8 cellular contexts compared by ENCODE assay signal in the genomic region with DNA sequence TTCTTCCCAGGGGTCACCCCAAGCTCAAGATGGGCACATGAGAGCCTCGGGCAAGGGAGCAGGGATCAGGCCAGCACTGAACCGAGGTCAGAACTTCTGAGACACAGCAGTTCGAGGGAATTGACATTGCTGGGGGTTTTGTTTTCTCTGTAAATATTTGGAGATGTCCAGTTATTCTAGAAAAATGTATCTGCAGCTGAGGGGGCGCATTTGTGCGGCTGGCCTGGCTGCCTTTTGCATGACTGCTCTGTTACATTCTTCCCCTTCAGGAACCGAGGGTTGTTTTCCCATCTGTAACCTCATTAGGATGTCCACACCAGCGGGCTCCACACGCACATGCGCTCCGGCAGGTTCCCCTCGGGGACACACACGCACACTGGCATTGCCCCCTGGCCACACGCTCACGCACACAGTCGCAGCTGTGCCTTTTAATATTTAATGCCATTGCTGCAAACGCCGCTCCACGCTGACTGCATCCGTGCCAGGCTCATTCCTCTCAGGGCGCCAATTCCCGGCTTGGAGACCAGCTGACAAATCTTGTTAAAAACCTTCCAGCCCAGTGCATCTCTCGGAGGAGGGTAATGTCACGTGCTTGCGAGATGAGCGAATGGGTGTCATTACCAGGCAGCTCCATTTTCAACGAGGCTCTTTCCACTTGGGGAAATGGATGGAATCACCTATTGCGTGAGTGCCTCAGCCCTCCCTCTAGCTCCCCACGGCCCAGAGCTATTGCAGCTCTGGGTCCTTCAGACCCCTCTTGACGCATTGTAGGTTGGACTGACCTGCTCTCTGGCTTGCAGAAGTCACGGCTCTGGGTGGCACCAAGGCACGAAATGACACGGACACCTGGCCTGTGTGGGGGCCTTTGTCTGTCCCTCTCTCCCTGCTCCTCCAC. TPM values are rescaled to one million over a fixed set of nuclear protein-coding genes. Genes with fewer than 3 reads are reported as not detected.
A peak's percentile ranks its signal among the peaks of the same experiment; 100 is the strongest.
DNase-seq lines count a peak whose midpoint lies in the region; ATAC-seq, FAIRE-seq and TF ChIP-seq lines count a peak whose summit lies in the region.

No MANE protein-coding gene starts in this region.

- H3K4me2 ChIP-seq in PC-3 (ENCODE audit: low read length) = peak overlapping the region; percentile 7; the same call in 1 of the 2 replicates

- peak overlapping the region; percentile 61 for H3K27ac ChIP-seq in PC-3 (ENCODE audit: low read length)
- H3K27ac ChIP-seq in cingulate gyrus (ENCODE audit: low read depth, low read length) = peak overlapping the region; percentile 91
- H3K27ac ChIP-seq in mucosa of rectum (ENCODE audit: low read depth in 2 of 2, low read length in 2 of 2) = peak overlapping the region; percentile 54 to 82
- peak overlapping the region in 1 of 2 donors; percentile 53 for H3K27ac ChIP-seq in aorta (ENCODE audit: low read depth in 1 of 2, low read length in 2 of 2)

- POLR2A ChIA-PET in PC-3 (lab: Charles Lee; ENCODE audit: unreplicated experiment) = interaction anchor here (0.7 kb wide), 1 partner anchor 106 kb away, joined by 4 read pairs; no protein-coding TSS in a partner anchor

- H3K9me2 ChIP-seq in PC-3 (replicated peaks; ENCODE audit: low read length) = no peaks in the 10 kb centered on the region

- WGBS in aorta, 2 donors = 24 to 27% methylated on average over 32 of the region's 32 CpGs

- CTCF ChIA-PET in PC-3 (lab: Charles Lee) = no interaction called here

- intact Hi-C loops in PC-3 (cut with micrococcal nuclease) (no loop called here), aorta (cut with DNase I) (no loop called here)

- H3K4me3 ChIP-seq in PC-3 (ENCODE audit: low read length) (no peak overlapping the region), mucosa of rectum (ENCODE audit: low read length in 2 of 2) (no peak overlapping the region), aorta (ENCODE audit: low read length in 2 of 2) (no peak overlapping the region)

- H3K9me3 ChIP-seq in PC-3 (ENCODE audit: low read length) (no peaks in the 10 kb centered on the region), mucosa of rectum (ENCODE audit: control insufficient read depth in 2 of 2, low read length in 2 of 2) (no peaks in the 10 kb centered on the region), aorta (ENCODE audit: control insufficient read depth, low read length) (no peaks in the 10 kb centered on the region)

- ATAC-seq in PC-3 = peak; percentile 63
- no peak for ATAC-seq in aorta (ENCODE audit: low FRiP score)
- ATAC-seq in GM19455 (IDR thresholded peaks at IDR 0.05; ENCODE audit: unreplicated experiment) = no peak

- peak; percentile 40 for DNase-seq in D341Med (ENCODE audit: low spot score)
- peak; percentile 45 for DNase-seq in PC-3
- peak; percentile 68 to 82 for DNase-seq in aorta
- no peak for DNase-seq in SW480 (ENCODE audit: low spot score)
- DNase-seq in GM19239 (ENCODE audit: insufficient read length, low spot score) = no peak

- H3K36me3 ChIP-seq in PC-3 (ENCODE audit: low read depth, low read length) (no peaks in the 10 kb centered on the region), mucosa of rectum (ENCODE audit: control insufficient read depth in 2 of 2, insufficient read depth in 2 of 2, low read length in 2 of 2) (no peaks in the 10 kb centered on the region), aorta (ENCODE audit: control insufficient read depth in 1 of 2, insufficient read depth in 2 of 2, low read length in 1 of 2) (no peaks in the 10 kb centered on the region)

- no peaks in the 10 kb centered on the region for H3F3A ChIP-seq in PC-3 (ENCODE audit: low read length, unreplicated experiment)

- H3K27me3 ChIP-seq in PC-3 (ENCODE audit: low read length) (no peaks in the 10 kb centered on the region), mucosa of rectum (ENCODE audit: control insufficient read depth in 2 of 2, insufficient read depth in 2 of 2, low read length in 2 of 2) (no peaks in the 10 kb centered on the region), aorta (ENCODE audit: control insufficient read depth in 1 of 2, insufficient read depth in 2 of 2, low read length in 1 of 2) (no peaks in the 10 kb centered on the region)

- no TSS peak for BruUV-seq in PC-3 (replicated peaks; lab: Mats Ljungman, UMichigan)

- H2AFZ ChIP-seq in PC-3 (ENCODE audit: low read length) = no peak overlapping the region

- TF ChIP-seq CTCF in PC-3 (conservative IDR thresholded peaks at IDR 0.05; ENCODE audit: low read depth, low read length) = no peak

- H3K79me2 ChIP-seq in PC-3 (ENCODE audit: low read length) = no peaks in the 10 kb centered on the region

- no peaks in the 10 kb centered on the region for H4K20me1 ChIP-seq in PC-3 (ENCODE audit: low read length)

- FAIRE-seq in GM19239 (lab: Jason Lieb, UNC) = no peak

- H3K4me1 ChIP-seq in PC-3 (ENCODE audit: insufficient read depth, low read length) = peaks cover 32% of the 10 kb centered on the region
- peaks cover 24 to 25% of the 10 kb centered on the region in 2 donors for H3K4me1 ChIP-seq in mucosa of rectum (ENCODE audit: control insufficient read depth in 2 of 2, insufficient read depth in 2 of 2, low read length in 2 of 2)
- no peaks in the 10 kb centered on the region for H3K4me1 ChIP-seq in aorta (ENCODE audit: control insufficient read depth in 1 of 2, insufficient read depth in 2 of 2, low read length in 2 of 2)

- no peak overlapping the region; the same call in 1 of the 2 replicates for H3K9ac ChIP-seq in PC-3 (ENCODE audit: low read length)
- no peak overlapping the region for H3K9ac ChIP-seq in mucosa of rectum (ENCODE audit: low read depth in 1 of 2, low read length in 2 of 2)

RNA-seq across cellular contexts. Expression of gene CCR7, which starts 13.2 kb away (rescaled TPM):
- total RNA-seq in PC-3 (2014; rRNA removed) (0.12 TPM in 1 of 2 replicates, not detected in the other), aorta (under 1 TPM; 0.62 to 0.84 TPM)
- under 1 TPM; 0.08 to 0.13 TPM for polyA plus RNA-seq in aorta

RNA-seq across cellular contexts. Expression of gene TNS4, which starts 50.7 kb away (rescaled TPM):
- total RNA-seq in PC-3 (2014; rRNA removed) (127 and 128 TPM in 2 replicates), aorta (under 1 TPM in 1 of 2 donors, not detected in 1; 0.39 TPM)
- polyA plus RNA-seq in aorta = under 1 TPM in 1 of 2 donors, not detected in 1; 0.05 TPM

Comparison
In these comparisons a context has a peak if more than half of its experiments do, and no peak if none do; other contexts are left out.
1. DNase-seq: peak in D341Med (single experiment), PC-3 (single experiment) and aorta (2 of 2); none in SW480 (single experiment) and GM19239 (single experiment).
2. RNA of gene TNS4, which starts 50.7 kb away (total RNA-seq): 127 to 128 TPM in PC-3; 0.39 TPM in aorta; every median in the first group is over 10 times any median in the second.